10 cellular contexts compared by ENCODE assay signal in genomic region chr3:184227481-184227935, GRCh38. TPM values are rescaled to one million over a fixed set of nuclear protein-coding genes. Genes with fewer than 3 reads are reported as not detected.
DNase-seq lines count a peak whose midpoint lies in the region; FAIRE-seq and TF ChIP-seq lines count a peak whose summit lies in the region.
"Had no signal": no experiment of that assay in that cellular context is flagged by ENCODE, and none has a peak within 500 bp of the region (broad histone marks: within the 10 kb centered on the region; RNA-seq: fewer than 3 reads in every experiment).

No MANE protein-coding gene starts in this region.

- H3K27me3 Mint-ChIP-seq in activated naive CD8-positive, alpha-beta T cell, result peaks cover 24% of the 10 kb centered on the region

- H3K36me3 ChIP-seq in DOHH2 (ENCODE audit: control insufficient read depth, low read length), result no peaks in the 10 kb centered on the region
- no peaks in the 10 kb centered on the region for H3K36me3 ChIP-seq in HEK293 (ENCODE audit: control insufficient read depth in 2 of 2, insufficient read depth in 1 of 2, low read length in 2 of 2)
- H3K36me3 ChIP-seq in SJCRH30, result no peaks in the 10 kb centered on the region
- H3K36me3 ChIP-seq in keratinocyte (ENCODE audit: control insufficient read depth in 2 of 2, extremely low read depth in 1 of 2, insufficient read depth in 2 of 2, low read length in 2 of 2), result no peaks in the 10 kb centered on the region

- peaks cover 11% of the 10 kb centered on the region for H3K4me1 Mint-ChIP-seq in activated naive CD8-positive, alpha-beta T cell (ENCODE audit: low read depth)

- H3K27me3 ChIP-seq in DOHH2 (ENCODE audit: control insufficient read depth, low read length) (peaks cover 57% of the 10 kb centered on the region), SJCRH30 (0 out of 2 replicates have a peak, but pooled peaks cover 4% of the 10 kb centered on the region), keratinocyte (ENCODE audit: control insufficient read depth, extremely low read depth, insufficient read depth, low read length) (peaks cover 54% of the 10 kb centered on the region)

- no peaks in the 10 kb centered on the region for H3K36me3 Mint-ChIP-seq in activated naive CD8-positive, alpha-beta T cell

- H3K27ac ChIP-seq in DOHH2 (ENCODE audit: low read depth, low read length) (no peak overlapping the region), HEK293 (ENCODE audit: extremely low read depth, low read depth, low read length) (no peak overlapping the region), SJCRH30 (no peak overlapping the region), keratinocyte (ENCODE audit: control insufficient read depth, insufficient read depth, low read length) (no peak overlapping the region)

- no peaks in the 10 kb centered on the region for H3K9me2 ChIP-seq in DOHH2 (replicated peaks; ENCODE audit: control insufficient read depth, low read length)

- H3K9me3 Mint-ChIP-seq in activated naive CD8-positive, alpha-beta T cell (ENCODE audit: low read depth), result no peaks in the 10 kb centered on the region

- 0 out of 2 replicates have a peak, but pooled peaks cover 3% of the 10 kb centered on the region for H3F3A ChIP-seq in DOHH2 (ENCODE audit: control insufficient read depth, insufficient read depth)

- no peak overlapping the region for H3K4me2 ChIP-seq in DOHH2 (ENCODE audit: low read length)
- no peak overlapping the region for H3K4me2 ChIP-seq in keratinocyte (ENCODE audit: control insufficient read depth, extremely low read depth, insufficient read depth, low read depth, low read length)

- H3K27ac Mint-ChIP-seq in activated naive CD8-positive, alpha-beta T cell, result peak overlapping the region; percentile 71

- H3K9me1 ChIP-seq in keratinocyte (ENCODE audit: control insufficient read depth, extremely low read depth, insufficient read depth, low read length), result no peaks in the 10 kb centered on the region

- DNase-seq in SJCRH30 (peak; percentile 40 to 70), keratinocyte (ENCODE audit: low read depth, low spot score) (no peak), cerebellar nuclear complex (lab: John Stamatoyannopoulos, UW) (no peak), NCI-H1092 (lab: John Stamatoyannopoulos, UW) (no peak)
- DNase-seq in stimulated activated CD8-positive, alpha-beta memory T cell treated with anti-CD3 and anti-CD28 coated beads, Interleukin-4, amount 100 ng/mL, for 24 hours (ENCODE audit: low read depth), result peak; percentile 36

- CTCF ChIA-PET in HEK293 (lab: Yijun Ruan, JAX), result interaction anchor here (0.5 to 4.4 kb wide), 30 partner anchors 10 to 824 kb away, joined by 3 to 66 read pairs (median 4); no protein-coding TSS in a partner anchor

- no peak overlapping the region for H2AFZ ChIP-seq in keratinocyte (ENCODE audit: control insufficient read depth, low read length)

- H3K79me2 ChIP-seq in DOHH2 (ENCODE audit: control insufficient read depth, low read length) (no peaks in the 10 kb centered on the region), keratinocyte (ENCODE audit: control insufficient read depth, insufficient read depth, low read length) (no peaks in the 10 kb centered on the region)

- dilution Hi-C loops in keratinocyte (cut with MboI; ENCODE audit: extremely low pct_ligation_motif_present, low sequenced_read_pairs), result no loop called here

- TF ChIP-seq CTCF in DOHH2 (IDR thresholded peaks at IDR 0.05; ENCODE audit: low read depth, low read length, poor library complexity, severe bottlenecking), result peak; percentile 83
- TF ChIP-seq CTCF in HEK293 (tag by site-specific recombination; IDR thresholded peaks at IDR 0.05), result no peak
- TF ChIP-seq CTCF in keratinocyte (optimal IDR thresholded peaks at IDR 0.05 in 1 of 3, IDR thresholded peaks at IDR 0.05 in 1 of 3, conservative IDR thresholded peaks at IDR 0.05 in 1 of 3; ENCODE audit: extremely low read depth in 1 of 3, insufficient read depth in 2 of 3, low read length in 3 of 3), result peak; percentile 59 to 93 (median 85)

- POLR2A ChIA-PET in HEK293 (lab: Yijun Ruan, JAX), result interaction anchor here (0.6 kb wide), 1 partner anchor 29 kb away, joined by 3 read pairs; no protein-coding TSS in a partner anchor

- 0 out of 2 replicates have a peak, but pooled peaks cover 6% of the 10 kb centered on the region for H4K20me1 ChIP-seq in DOHH2 (ENCODE audit: control insufficient read depth, insufficient read depth, low read depth, low read length)
- no peaks in the 10 kb centered on the region for H4K20me1 ChIP-seq in keratinocyte (ENCODE audit: control insufficient read depth, extremely low read depth, insufficient read depth, low read length)

- H3K4me3 Mint-ChIP-seq in activated naive CD8-positive, alpha-beta T cell, result no peak overlapping the region

- FAIRE-seq in keratinocyte (lab: Jason Lieb, UNC), result no peak

- H3K9me3 ChIP-seq in DOHH2 (ENCODE audit: control insufficient read depth, insufficient read depth, low read length) (no peaks in the 10 kb centered on the region), HEK293 (ENCODE audit: control insufficient read depth, insufficient read depth, low read depth, low read length) (no peaks in the 10 kb centered on the region), SJCRH30 (replicated peaks) (no peaks in the 10 kb centered on the region), keratinocyte (ENCODE audit: control insufficient read depth, low read depth, low read length) (no peaks in the 10 kb centered on the region)

- H3K9ac ChIP-seq in keratinocyte (ENCODE audit: control insufficient read depth, extremely low read depth, insufficient read depth, low read length), result no peak overlapping the region

- H3K4me3 ChIP-seq in DOHH2 (ENCODE audit: low read length) (no peak overlapping the region), HEK293 (ENCODE audit: low read depth, low read length) (no peak overlapping the region), SJCRH30 (no peak overlapping the region), keratinocyte (ENCODE audit: control insufficient read depth in 2 of 3, extremely low read depth in 1 of 3, insufficient read depth in 2 of 3, low read depth in 1 of 3, low read length in 3 of 3) (no peak overlapping the region)

- H3K4me1 ChIP-seq in DOHH2 (ENCODE audit: control insufficient read depth, low read length), result peaks cover 24% of the 10 kb centered on the region
- no peaks in the 10 kb centered on the region for H3K4me1 ChIP-seq in HEK293 (ENCODE audit: control insufficient read depth, insufficient read depth, low read length)
- peaks cover 3% of the 10 kb centered on the region; the same call in 1 of the 2 replicates for H3K4me1 ChIP-seq in SJCRH30
- peaks cover 3% of the 10 kb centered on the region for H3K4me1 ChIP-seq in keratinocyte (ENCODE audit: control insufficient read depth, extremely low read depth, insufficient read depth, low read length)

TF ChIP-seq in HEK293, 187 proteins besides CTCF, POLR2A, EP300 and RAD21 (continues in another document):
- TF ChIP-seq ZNF404 (tag by site-specific recombination; IDR thresholded peaks at IDR 0.05), result no peak
- no peak for TF ChIP-seq ZEB2 (tag by site-specific recombination; IDR thresholded peaks at IDR 0.05)

RNA-seq across cellular contexts. Expression of gene VWA5B2, which starts 1.9 kb away (rescaled TPM):
- 0.51 and 1.0 TPM in 2 replicates for total RNA-seq in SJCRH30 (2014; rRNA removed; shearing (Covaris generic))
- polyA plus RNA-seq in keratinocyte, result not detected in 3 replicates
- not detected for polyA plus RNA-seq in keratinocyte (2011; ENCODE audit: low read depth)
- polyA plus RNA-seq in keratinocyte (2011; cell fraction: cytosol; rRNA removed), result not detected in 2 replicates
- polyA plus RNA-seq in keratinocyte (2011; cell fraction: nucleus; rRNA removed), result not detected in 2 replicates
- 0.68 TPM in 1 of 2 replicates, not detected in the other for polyA plus RNA-seq in keratinocyte (2012; ENCODE audit: low replicate concordance)
- not detected in 3 replicates for polyA minus RNA-seq in keratinocyte
- polyA minus RNA-seq in keratinocyte (2011; cell fraction: cytosol; rRNA and poly(A)+ RNA removed), result not detected
- polyA minus RNA-seq in keratinocyte (2011; cell fraction: nucleus; rRNA and poly(A)+ RNA removed), result not detected in 2 replicates
- total RNA-seq: skeletal muscle tissue; T-helper 1 cell treated with Interleukin-12 subunit alpha and Interleukin-12 subunit beta and Interleukin-4 antibody, amounts not matched to agents 30 ng/mL and 1 ng/mL, for 36 hours had no signal

RNA-seq across cellular contexts. Expression of gene ALG3, which starts 21.3 kb away (rescaled TPM):
- 37.0 and 38.2 TPM in 2 replicates for total RNA-seq in SJCRH30 (2014; rRNA removed; shearing (Covaris generic))
- polyA plus RNA-seq in keratinocyte, result 44.4 to 49.6 TPM (median 48.2 TPM) in 3 replicates
- polyA plus RNA-seq in keratinocyte (2011; ENCODE audit: low read depth), result 16.6 TPM
- 43.6 and 51.1 TPM in 2 replicates for polyA plus RNA-seq in keratinocyte (2011; cell fraction: cytosol; rRNA removed)
- 61.7 and 62.7 TPM in 2 replicates for polyA plus RNA-seq in keratinocyte (2011; cell fraction: nucleus; rRNA removed)
- 48.9 and 57.1 TPM in 2 replicates for polyA plus RNA-seq in keratinocyte (2012; ENCODE audit: low replicate concordance)
- 171 to 295 TPM (median 171 TPM) in 3 replicates for polyA minus RNA-seq in keratinocyte
- 83.3 TPM for polyA minus RNA-seq in keratinocyte (2011; cell fraction: cytosol; rRNA and poly(A)+ RNA removed)
- polyA minus RNA-seq in keratinocyte (2011; cell fraction: nucleus; rRNA and poly(A)+ RNA removed), result 33.0 and 43.5 TPM in 2 replicates

RNA-seq across cellular contexts. Expression of gene EEF1AKMT4, which starts 22.0 kb away (rescaled TPM):
- total RNA-seq in SJCRH30 (2014; rRNA removed; shearing (Covaris generic)), result 5.4 and 5.5 TPM in 2 replicates
- polyA plus RNA-seq in keratinocyte, result 10.8 to 18.6 TPM (median 13.2 TPM) in 3 replicates
- 0.66 TPM for polyA plus RNA-seq in keratinocyte (2011; ENCODE audit: low read depth)
- polyA plus RNA-seq in keratinocyte (2011; cell fraction: cytosol; rRNA removed), result 12.5 and 20.2 TPM in 2 replicates
- polyA plus RNA-seq in keratinocyte (2011; cell fraction: nucleus; rRNA removed), result 10.1 and 10.5 TPM in 2 replicates
- polyA plus RNA-seq in keratinocyte (2012; ENCODE audit: low replicate concordance), result 11.6 and 12.0 TPM in 2 replicates
- 16.2 to 29.1 TPM (median 19.3 TPM) in 3 replicates for polyA minus RNA-seq in keratinocyte
- 18.0 TPM for polyA minus RNA-seq in keratinocyte (2011; cell fraction: cytosol; rRNA and poly(A)+ RNA removed)
- 4.1 and 4.5 TPM in 2 replicates for polyA minus RNA-seq in keratinocyte (2011; cell fraction: nucleus; rRNA and poly(A)+ RNA removed)

RNA-seq across cellular contexts. Expression of gene CAMK2N2, which starts 33.8 kb away (rescaled TPM):
- 4.0 and 6.0 TPM in 2 replicates for total RNA-seq in SJCRH30 (2014; rRNA removed; shearing (Covaris generic))
- polyA plus RNA-seq in keratinocyte, result 0.06 to 0.29 TPM (median 0.18 TPM) in 3 replicates
- not detected for polyA plus RNA-seq in keratinocyte (2011; ENCODE audit: low read depth)
- 0.13 and 0.27 TPM in 2 replicates for polyA plus RNA-seq in keratinocyte (2011; cell fraction: cytosol; rRNA removed)
- 0.11 and 0.13 TPM in 2 replicates for polyA plus RNA-seq in keratinocyte (2011; cell fraction: nucleus; rRNA removed)
- 0.60 TPM in 1 of 2 replicates, not detected in the other for polyA plus RNA-seq in keratinocyte (2012; ENCODE audit: low replicate concordance)
- polyA minus RNA-seq in keratinocyte, result 0.16 to 0.30 TPM in 2 of 3 replicates, not detected in the other
- not detected for polyA minus RNA-seq in keratinocyte (2011; cell fraction: cytosol; rRNA and poly(A)+ RNA removed)
- not detected in 2 replicates for polyA minus RNA-seq in keratinocyte (2011; cell fraction: nucleus; rRNA and poly(A)+ RNA removed)
- total RNA-seq: skeletal muscle tissue had no signal

RNA-seq across cellular contexts. Expression of gene ABCF3, which starts 41.5 kb away (rescaled TPM):
- 29.4 and 32.6 TPM in 2 replicates for total RNA-seq in SJCRH30 (2014; rRNA removed; shearing (Covaris generic))
- 39.2 to 53.8 TPM (median 43.5 TPM) in 3 replicates for polyA plus RNA-seq in keratinocyte
- 47.7 TPM for polyA plus RNA-seq in keratinocyte (2011; ENCODE audit: low read depth)
- 26.7 and 36.0 TPM in 2 replicates for polyA plus RNA-seq in keratinocyte (2011; cell fraction: cytosol; rRNA removed)
- polyA plus RNA-seq in keratinocyte (2011; cell fraction: nucleus; rRNA removed), result 89.2 and 94.7 TPM in 2 replicates
- polyA plus RNA-seq in keratinocyte (2012; ENCODE audit: low replicate concordance), result 38.3 and 39.1 TPM in 2 replicates
- 61.1 to 138 TPM (median 89.5 TPM) in 3 replicates for polyA minus RNA-seq in keratinocyte
- polyA minus RNA-seq in keratinocyte (2011; cell fraction: cytosol; rRNA and poly(A)+ RNA removed), result 66.2 TPM
- 55.7 and 63.4 TPM in 2 replicates for polyA minus RNA-seq in keratinocyte (2011; cell fraction: nucleus; rRNA and poly(A)+ RNA removed)

Comparison
In these comparisons a context has a peak if more than half of its experiments do, and no peak if none do; other contexts are left out.
1. DNase-seq: peak in SJCRH30 (2 of 2) and stimulated activated CD8-positive, alpha-beta memory T cell treated with anti-CD3 and anti-CD28 coated beads, Interleukin-4, amount 100 ng/mL, for 24 hours (single experiment); none in keratinocyte (single experiment), cerebellar nuclear complex (0 of 2) and NCI-H1092 (single experiment).